ENCODE assay signal across 1 cellular context in genomic region chr16:84795338-84796053, GRCh38.
A peak's percentile ranks its signal among the peaks of the same experiment; 100 is the strongest.
TF ChIP-seq lines count a peak whose summit lies in the region.

No MANE protein-coding gene starts in this region.

TF ChIP-seq in K562, 482 proteins besides CTCF, POLR2A, EP300 and RAD21 (continued from another document):
- TF ChIP-seq ATF6 (CRISPR knock-in tag; IDR thresholded peaks at IDR 0.05) (no peak), HNRNPK (IDR thresholded peaks at IDR 0.05; ENCODE audit: low read depth, low read length, poor library complexity, severe bottlenecking) (no peak), PHTF2 (CRISPR knock-in tag; IDR thresholded peaks at IDR 0.05) (no peak), ZBTB2 (IDR thresholded peaks at IDR 0.05) (no peak), LCOR (CRISPR knock-in tag; IDR thresholded peaks at IDR 0.05) (no peak), CEBPG (CRISPR knock-in tag; IDR thresholded peaks at IDR 0.05) (peak; percentile 44), CEBPG (tag; conservative IDR thresholded peaks at IDR 0.05 in 1 of 2, IDR thresholded peaks at IDR 0.05 in 1 of 2) (peak; percentile 52 to 81; a peak in 3 of 4 replicates), TEAD4 (IDR thresholded peaks at IDR 0.05; ENCODE audit: low read length) (no peak), TEAD4 (CRISPR knock-in tag; IDR thresholded peaks at IDR 0.05; ENCODE audit: borderline replicate concordance) (no peak), ELK1 (CRISPR knock-in tag; IDR thresholded peaks at IDR 0.05) (no peak), ATF3 (IDR thresholded peaks at IDR 0.05) (peak; percentile 82), ATF3 (CRISPR knock-in tag; conservative IDR thresholded peaks at IDR 0.05) (no peak), FOS (IDR thresholded peaks at IDR 0.05; ENCODE audit: extremely low read depth, insufficient read length) (no peak), RBBP5 (IDR thresholded peaks at IDR 0.05; ENCODE audit: borderline replicate concordance, insufficient read depth, low read length, poor library complexity, severe bottlenecking) (no peak), FOSL1 (tag; conservative IDR thresholded peaks at IDR 0.05) (0 out of 2 replicates have a peak, but pooled peaks have one; percentile 14), ILK (tag; IDR thresholded peaks at IDR 0.05; ENCODE audit: borderline replicate concordance, low read depth) (no peak), ZHX1 (conservative IDR thresholded peaks at IDR 0.05; ENCODE audit: low read length) (no peak), ZNF165 (CRISPR knock-in tag; IDR thresholded peaks at IDR 0.05; ENCODE audit: borderline replicate concordance) (no peak), KAT8 (IDR thresholded peaks at IDR 0.05; ENCODE audit: low read depth) (no peak), ZNF263 (CRISPR knock-in tag; IDR thresholded peaks at IDR 0.05; ENCODE audit: borderline replicate concordance) (no peak), CTCFL (IDR thresholded peaks at IDR 0.05; ENCODE audit: borderline replicate concordance, insufficient read depth, low read depth, low read length, poor library complexity, severe bottlenecking) (no peak), TAF9B (IDR thresholded peaks at IDR 0.05; ENCODE audit: partially characterized antibody) (no peak), TAF1 (IDR thresholded peaks at IDR 0.05; ENCODE audit: control insufficient read depth, extremely low read depth, insufficient read depth, low read length, severe bottlenecking) (no peak), E2F6 (IDR thresholded peaks at IDR 0.05; ENCODE audit: borderline replicate concordance in 1 of 2, extremely low read depth in 1 of 2, insufficient read depth in 1 of 2, insufficient read length in 1 of 2, low read depth in 1 of 2, low read length in 1 of 2, poor library complexity in 1 of 2, severe bottlenecking in 1 of 2) (no peak), BRD9 (IDR thresholded peaks at IDR 0.05; ENCODE audit: low read depth, partially characterized antibody) (no peak), ESRRA (IDR thresholded peaks at IDR 0.05; ENCODE audit: borderline replicate concordance, low read depth) (no peak), FOXA1 (IDR thresholded peaks at IDR 0.05; ENCODE audit: borderline replicate concordance) (no peak), RBFOX2 (IDR thresholded peaks at IDR 0.05; ENCODE audit: low read depth, low read length) (no peak), NR2F6 (CRISPR knock-in tag; IDR thresholded peaks at IDR 0.05) (no peak), ZNF766 (CRISPR knock-in tag; conservative IDR thresholded peaks at IDR 0.05) (no peak), CGGBP1 (CRISPR knock-in tag; IDR thresholded peaks at IDR 0.05) (no peak)
